In genomic region chr12:19130224-19131019, GRCh38 we compare ENCODE assay signal across 1 cellular context.
TF ChIP-seq lines count a peak whose summit lies in the region.

No MANE protein-coding gene starts in this region.

TF ChIP-seq in WTC11, 78 proteins besides CTCF, POLR2A, EP300 and RAD21 (continued from another document and continues in another):
- TF ChIP-seq FOXP4 (CRISPR knock-in tag; IDR thresholded peaks at IDR 0.05) (peak; percentile 67; the same call in 1 of the 2 replicates), NR1H2 (CRISPR knock-in tag; IDR thresholded peaks at IDR 0.05) (no peak), GTF2I (CRISPR knock-in tag; conservative IDR thresholded peaks at IDR 0.05) (no peak), KAT7 (CRISPR knock-in tag; IDR thresholded peaks at IDR 0.05; ENCODE audit: borderline replicate concordance) (0 out of 2 replicates have a peak, but pooled peaks have one; percentile 11), GRHL2 (CRISPR knock-in tag; IDR thresholded peaks at IDR 0.05; ENCODE audit: insufficient replicate concordance, severe bottlenecking) (no peak), ELF4 (CRISPR knock-in tag; IDR thresholded peaks at IDR 0.05; ENCODE audit: low read depth) (no peak), CBFB (CRISPR knock-in tag; IDR thresholded peaks at IDR 0.05; ENCODE audit: low read depth) (no peak), JUN (CRISPR knock-in tag; IDR thresholded peaks at IDR 0.05) (no peak), NFYB (CRISPR knock-in tag; conservative IDR thresholded peaks at IDR 0.05; ENCODE audit: low read depth) (no peak), NR2C2 (CRISPR knock-in tag; IDR thresholded peaks at IDR 0.05) (no peak), TP53 (CRISPR knock-in tag; IDR thresholded peaks at IDR 0.05) (no peak), E2F4 (CRISPR knock-in tag; IDR thresholded peaks at IDR 0.05; ENCODE audit: borderline replicate concordance, low read depth) (no peak), USF1 (CRISPR knock-in tag; IDR thresholded peaks at IDR 0.05) (no peak), ETV6 (CRISPR knock-in tag; IDR thresholded peaks at IDR 0.05) (peak; percentile 81), ZNF423 (CRISPR knock-in tag; IDR thresholded peaks at IDR 0.05) (peak; percentile 83), PREB (CRISPR knock-in tag; IDR thresholded peaks at IDR 0.05; ENCODE audit: borderline replicate concordance) (no peak), E2F1 (CRISPR knock-in tag; IDR thresholded peaks at IDR 0.05) (no peak), ZNF219 (CRISPR knock-in tag; IDR thresholded peaks at IDR 0.05; ENCODE audit: borderline replicate concordance) (no peak; the same call in 1 of the 2 replicates), AR (CRISPR knock-in tag; IDR thresholded peaks at IDR 0.05) (no peak), E2F5 (CRISPR knock-in tag; IDR thresholded peaks at IDR 0.05) (no peak), IRF2 (CRISPR knock-in tag; IDR thresholded peaks at IDR 0.05; ENCODE audit: borderline replicate concordance, low read depth) (no peak), OVOL2 (CRISPR knock-in tag; IDR thresholded peaks at IDR 0.05; ENCODE audit: borderline replicate concordance) (no peak), ZNF121 (CRISPR knock-in tag; IDR thresholded peaks at IDR 0.05) (no peak), JAZF1 (CRISPR knock-in tag; IDR thresholded peaks at IDR 0.05) (no peak), ZNF671 (CRISPR knock-in tag; IDR thresholded peaks at IDR 0.05) (no peak), TEAD1 (CRISPR knock-in tag; IDR thresholded peaks at IDR 0.05) (peak; percentile 63; the same call in 1 of the 2 replicates), SMAD3 (CRISPR knock-in tag; IDR thresholded peaks at IDR 0.05; ENCODE audit: borderline replicate concordance) (no peak), CDX4 (CRISPR knock-in tag; IDR thresholded peaks at IDR 0.05; ENCODE audit: borderline replicate concordance) (no peak), ATF1 (CRISPR knock-in tag; IDR thresholded peaks at IDR 0.05) (no peak), HMGXB4 (CRISPR knock-in tag; IDR thresholded peaks at IDR 0.05) (peak; percentile 83; the same call in 1 of the 2 replicates), FOXP1 (CRISPR knock-in tag; IDR thresholded peaks at IDR 0.05; ENCODE audit: borderline replicate concordance) (peak; percentile 89), IRF1 (CRISPR knock-in tag; IDR thresholded peaks at IDR 0.05) (no peak), RELA (CRISPR knock-in tag; IDR thresholded peaks at IDR 0.05; ENCODE audit: borderline replicate concordance) (no peak), ZSCAN18 (CRISPR knock-in tag; IDR thresholded peaks at IDR 0.05) (no peak), ZNF512 (CRISPR knock-in tag; IDR thresholded peaks at IDR 0.05; ENCODE audit: borderline replicate concordance) (no peak), AFF4 (CRISPR knock-in tag; IDR thresholded peaks at IDR 0.05; ENCODE audit: borderline replicate concordance) (no peak), EMX1 (CRISPR knock-in tag; IDR thresholded peaks at IDR 0.05) (no peak)
